In the genomic region with DNA sequence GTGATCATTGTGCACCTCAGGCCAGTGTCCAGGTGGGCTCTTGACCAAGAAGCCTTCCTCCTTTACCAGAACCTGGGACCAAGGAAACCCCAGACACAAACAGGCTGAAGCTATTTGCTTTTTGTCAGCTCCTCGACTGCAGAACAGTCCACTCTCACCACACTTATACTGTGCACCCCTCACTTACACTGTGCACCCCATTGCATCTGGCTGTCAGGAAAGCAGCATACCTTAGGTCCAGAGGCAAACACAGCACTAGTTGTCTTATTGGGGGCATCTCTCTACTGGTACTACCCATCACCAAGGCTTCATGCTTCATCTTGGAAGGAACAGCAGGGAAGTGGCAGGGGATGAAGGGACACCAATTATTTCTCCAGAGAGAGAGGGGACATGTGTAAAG, we compare ENCODE assay signal across 17 cellular contexts.
A peak's percentile ranks its signal among the peaks of the same experiment; 100 is the strongest.
DNase-seq lines count a peak whose midpoint lies in the region; ATAC-seq and TF ChIP-seq lines count a peak whose summit lies in the region.
"Had no signal": no experiment of that assay in that cellular context is flagged by ENCODE, and none has a peak within 500 bp of the region (broad histone marks: within the 10 kb centered on the region; RNA-seq: fewer than 3 reads in every experiment).

No MANE protein-coding gene starts in this region.

- no peak for ATAC-seq in activated CD8-positive, alpha-beta T cell treated with anti-CD3 and anti-CD28 coated beads, Interleukin-2, amount 10 ng/mL, durations not matched to agents 7 days and 5 days
- no peak for ATAC-seq in activated CD8-positive, alpha-beta T cell treated with anti-CD3 and anti-CD28 coated beads for 36 hours
- ATAC-seq in sciatic nerve: peak; percentile 49
- ATAC-seq: CD8-positive, alpha-beta T cell had no signal

- no peak overlapping the region for H3K23ac ChIP-seq in mesenchymal stem cell (ENCODE audit: low read length in 2 of 2)

- CTCF ChIA-PET in activated CD8-positive, alpha-beta T cell treated with anti-CD3 and anti-CD28 coated beads, Interleukin-2, amount 10 ng/mL, durations not matched to agents 7 days and 5 days (lab: Charles Lee): no interaction called here
- CTCF ChIA-PET in activated CD8-positive, alpha-beta T cell treated with anti-CD3 and anti-CD28 coated beads for 36 hours (lab: Charles Lee): no interaction called here

- H3K9me3 Mint-ChIP-seq in activated CD8-positive, alpha-beta T cell treated with anti-CD3 and anti-CD28 coated beads, Interleukin-2, amount 10 ng/mL, durations not matched to agents 7 days and 5 days (ENCODE audit: insufficient read depth): no peaks in the 10 kb centered on the region
- H3K9me3 Mint-ChIP-seq in activated CD8-positive, alpha-beta T cell treated with anti-CD3 and anti-CD28 coated beads for 36 hours: peaks cover 3% of the 10 kb centered on the region

- H3K27me3 ChIP-seq in mesenchymal stem cell (ENCODE audit: control insufficient read depth in 1 of 2, insufficient read depth in 1 of 2, low read length in 2 of 2) (peaks cover 0 to 4% of the 10 kb centered on the region in 2 experiments), adrenal gland (no peaks in the 10 kb centered on the region)
- H3K27me3 ChIP-seq: BLaER1 had no signal

- no peak overlapping the region for H3K27ac Mint-ChIP-seq in activated CD8-positive, alpha-beta T cell treated with anti-CD3 and anti-CD28 coated beads, Interleukin-2, amount 10 ng/mL, durations not matched to agents 7 days and 5 days
- no peak overlapping the region for H3K27ac Mint-ChIP-seq in activated CD8-positive, alpha-beta T cell treated with anti-CD3 and anti-CD28 coated beads for 36 hours
- H3K27ac Mint-ChIP-seq: B cell; CD4-positive, CD25-positive, alpha-beta regulatory T cell; CD8-positive, alpha-beta T cell had no signal

- no peak overlapping the region for H3K4ac ChIP-seq in mesenchymal stem cell (ENCODE audit: low read depth in 1 of 2, low read length in 2 of 2)

- H3K4me3 ChIP-seq in mesenchymal stem cell (ENCODE audit: insufficient read depth in 1 of 2, low read depth in 1 of 2, low read length in 2 of 2) (no peak overlapping the region), adrenal gland (no peak overlapping the region)
- H3K4me3 ChIP-seq: BLaER1, GM23248 had no signal

- H2BK120ac ChIP-seq in mesenchymal stem cell (ENCODE audit: low read depth, low read length): no peak overlapping the region

- no peak for TF ChIP-seq CTCF in activated CD8-positive, alpha-beta T cell treated with anti-CD3 and anti-CD28 coated beads for 36 hours (IDR thresholded peaks at IDR 0.05)
- no peak for TF ChIP-seq CTCF in adrenal gland (IDR thresholded peaks at IDR 0.05)

- H3K4me1 Mint-ChIP-seq in activated CD8-positive, alpha-beta T cell treated with anti-CD3 and anti-CD28 coated beads, Interleukin-2, amount 10 ng/mL, durations not matched to agents 7 days and 5 days (ENCODE audit: low read depth): no peaks in the 10 kb centered on the region
- no peaks in the 10 kb centered on the region for H3K4me1 Mint-ChIP-seq in activated CD8-positive, alpha-beta T cell treated with anti-CD3 and anti-CD28 coated beads for 36 hours (ENCODE audit: low read depth)
- H3K4me1 Mint-ChIP-seq: B cell; CD4-positive, CD25-positive, alpha-beta regulatory T cell had no signal

- no peak overlapping the region for H3K14ac ChIP-seq in mesenchymal stem cell (ENCODE audit: low read length in 2 of 2)

- no peak overlapping the region for H2BK12ac ChIP-seq in mesenchymal stem cell (ENCODE audit: low read length in 2 of 2)

- intact Hi-C loops in activated CD8-positive, alpha-beta T cell treated with anti-CD3 and anti-CD28 coated beads for 36 hours (cut with micrococcal nuclease): no loop called here
- intact Hi-C loops in sciatic nerve (cut with DNase I): no loop called here
- intact Hi-C loops in adrenal gland (cut with DNase I): no loop called here

- peaks cover 2% of the 10 kb centered on the region for H3K4me1 ChIP-seq in mesenchymal stem cell (ENCODE audit: control insufficient read depth, insufficient read depth, low read depth, low read length)
- H3K4me1 ChIP-seq in adrenal gland (replicated peaks in 1 of 2): no peaks in the 10 kb centered on the region
- H3K4me1 ChIP-seq: BLaER1, Caco-2 had no signal

- 94% methylated on average over 1 of the region's 1 CpG for WGBS in mesenchymal stem cell
- WGBS in adrenal gland, 4 donors: 55 to 91% (median 77%) methylated on average over 1 of the region's 1 CpG

- H3K27ac ChIP-seq in mesenchymal stem cell (ENCODE audit: low read length, poor library complexity, severe bottlenecking): no peak overlapping the region
- H3K27ac ChIP-seq in adrenal gland: no peak overlapping the region
- H3K27ac ChIP-seq: 22Rv1, BLaER1, C4-2B, GM23248 had no signal

- H3K9me3 ChIP-seq in mesenchymal stem cell (ENCODE audit: control insufficient read depth, low read length) (peaks cover 6% of the 10 kb centered on the region), adrenal gland (replicated peaks in 1 of 3) (no peaks in the 10 kb centered on the region)

- H3K36me3 ChIP-seq in mesenchymal stem cell (ENCODE audit: control insufficient read depth in 1 of 2, insufficient read depth in 2 of 2, low read depth in 1 of 2, low read length in 2 of 2) (no peaks in the 10 kb centered on the region), adrenal gland (replicated peaks in 1 of 2) (no peaks in the 10 kb centered on the region)
- H3K36me3 ChIP-seq: BLaER1 had no signal

- H3K36me3 Mint-ChIP-seq in activated CD8-positive, alpha-beta T cell treated with anti-CD3 and anti-CD28 coated beads, Interleukin-2, amount 10 ng/mL, durations not matched to agents 7 days and 5 days (ENCODE audit: low read depth): no peaks in the 10 kb centered on the region
- no peaks in the 10 kb centered on the region for H3K36me3 Mint-ChIP-seq in activated CD8-positive, alpha-beta T cell treated with anti-CD3 and anti-CD28 coated beads for 36 hours (ENCODE audit: low read depth)
- H3K36me3 Mint-ChIP-seq: CD4-positive, CD25-positive, alpha-beta regulatory T cell; CD8-positive, alpha-beta T cell had no signal

- H3K4me3 Mint-ChIP-seq in activated CD8-positive, alpha-beta T cell treated with anti-CD3 and anti-CD28 coated beads, Interleukin-2, amount 10 ng/mL, durations not matched to agents 7 days and 5 days: no peak overlapping the region
- H3K4me3 Mint-ChIP-seq in activated CD8-positive, alpha-beta T cell treated with anti-CD3 and anti-CD28 coated beads for 36 hours: no peak overlapping the region
- H3K4me3 Mint-ChIP-seq: B cell; CD4-positive, CD25-positive, alpha-beta regulatory T cell; CD8-positive, alpha-beta T cell had no signal

- no peak overlapping the region for H4K91ac ChIP-seq in mesenchymal stem cell (ENCODE audit: low read length)

- H2BK5ac ChIP-seq in mesenchymal stem cell (ENCODE audit: low read depth, low read length, poor library complexity, severe bottlenecking): no peak overlapping the region

- no peak overlapping the region for H3K4me2 ChIP-seq in mesenchymal stem cell (ENCODE audit: low read length, poor library complexity, severe bottlenecking)
- H3K4me2 ChIP-seq: BLaER1 had no signal

- peak overlapping the region; percentile 29 for H4K8ac ChIP-seq in mesenchymal stem cell (ENCODE audit: low read length)

- no peak overlapping the region for H3K18ac ChIP-seq in mesenchymal stem cell (ENCODE audit: low read depth in 1 of 2, low read length in 2 of 2)

- POLR2A ChIA-PET in activated CD8-positive, alpha-beta T cell treated with anti-CD3 and anti-CD28 coated beads, Interleukin-2, amount 10 ng/mL, durations not matched to agents 7 days and 5 days (lab: Charles Lee): no interaction called here
- POLR2A ChIA-PET in activated CD8-positive, alpha-beta T cell treated with anti-CD3 and anti-CD28 coated beads for 36 hours (lab: Charles Lee): no interaction called here

- H3K9ac ChIP-seq in mesenchymal stem cell (ENCODE audit: low read length): no peak overlapping the region
- H3K9ac ChIP-seq: BLaER1, GM23248 had no signal

- H2BK15ac ChIP-seq in mesenchymal stem cell (ENCODE audit: low read depth, poor library complexity, severe bottlenecking): no peak overlapping the region

- peak; percentile 1 for DNase-seq in activated CD8-positive, alpha-beta T cell treated with anti-CD3 and anti-CD28 coated beads, Interleukin-2, amount 10 ng/mL, durations not matched to agents 7 days and 5 days
- DNase-seq in activated CD8-positive, alpha-beta T cell treated with anti-CD3 and anti-CD28 coated beads for 36 hours: no peak
- DNase-seq in mesenchymal stem cell: no peak
- no peak for DNase-seq in sciatic nerve (ENCODE audit: low spot score)
- DNase-seq in NCI-H1694 treated with DMSO at 0.1 percent for 48 hours (lab: John Stamatoyannopoulos, UW): no peak
- DNase-seq in adrenal gland: no peak
- DNase-seq: Caco-2; CD4-positive, CD25-positive, alpha-beta regulatory T cell; CD8-positive, alpha-beta T cell; DMS153; DND-41; H7 had no signal

- no peak for TF ChIP-seq POLR2A in adrenal gland (IDR thresholded peaks at IDR 0.05)

- no peaks in the 10 kb centered on the region for H3K27me3 Mint-ChIP-seq in activated CD8-positive, alpha-beta T cell treated with anti-CD3 and anti-CD28 coated beads, Interleukin-2, amount 10 ng/mL, durations not matched to agents 7 days and 5 days (ENCODE audit: low read depth)
- H3K27me3 Mint-ChIP-seq in activated CD8-positive, alpha-beta T cell treated with anti-CD3 and anti-CD28 coated beads for 36 hours: peaks cover 3% of the 10 kb centered on the region
- H3K27me3 Mint-ChIP-seq: B cell; CD4-positive, CD25-positive, alpha-beta regulatory T cell had no signal

- H2AK5ac ChIP-seq in mesenchymal stem cell (ENCODE audit: low read length, severe bottlenecking): no peak overlapping the region

- no peaks in the 10 kb centered on the region for H3K79me1 ChIP-seq in mesenchymal stem cell (replicated peaks; ENCODE audit: low read length, poor library complexity, severe bottlenecking)

- no peak overlapping the region for H2AFZ ChIP-seq in mesenchymal stem cell (ENCODE audit: low read depth, low read length)
- H2AFZ ChIP-seq: GM23248 had no signal
